In genomic region chr16:46789499-46790414, GRCh38 we compare ENCODE assay signal across 1 cellular context.
TF ChIP-seq lines count a peak whose summit lies in the region.

No MANE protein-coding gene starts in this region.

TF ChIP-seq in GM12878, 131 proteins besides CTCF, POLR2A, EP300 and RAD21 (continued from another document and continues in another):
- TF ChIP-seq, protein P1, sequence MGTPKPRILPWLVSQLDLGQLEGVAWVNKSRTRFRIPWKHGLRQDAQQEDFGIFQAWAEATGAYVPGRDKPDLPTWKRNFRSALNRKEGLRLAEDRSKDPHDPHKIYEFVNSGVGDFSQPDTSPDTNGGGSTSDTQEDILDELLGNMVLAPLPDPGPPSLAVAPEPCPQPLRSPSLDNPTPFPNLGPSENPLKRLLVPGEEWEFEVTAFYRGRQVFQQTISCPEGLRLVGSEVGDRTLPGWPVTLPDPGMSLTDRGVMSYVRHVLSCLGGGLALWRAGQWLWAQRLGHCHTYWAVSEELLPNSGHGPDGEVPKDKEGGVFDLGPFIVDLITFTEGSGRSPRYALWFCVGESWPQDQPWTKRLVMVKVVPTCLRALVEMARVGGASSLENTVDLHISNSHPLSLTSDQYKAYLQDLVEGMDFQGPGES (IDR thresholded peaks at IDR 0.05): no peak
- TF ChIP-seq CBX5 (IDR thresholded peaks at IDR 0.05; ENCODE audit: low read depth): peak; percentile 33; the same call in 1 of the 2 replicates
- no peak for TF ChIP-seq ATF2 (IDR thresholded peaks at IDR 0.05; ENCODE audit: low read length)
- peak in 1 of 2 experiments; percentile 73; a peak in 2 of 3 replicates for TF ChIP-seq EGR1 (IDR thresholded peaks at IDR 0.05; ENCODE audit: borderline replicate concordance in 1 of 2, low read depth in 2 of 2, low read length in 2 of 2)
- no peak for TF ChIP-seq ZBTB33 (IDR thresholded peaks at IDR 0.05)
- no peak for TF ChIP-seq SREBF2 (IDR thresholded peaks at IDR 0.05; ENCODE audit: low read length)
- no peak for TF ChIP-seq EZH2 (IDR thresholded peaks at IDR 0.05; ENCODE audit: borderline replicate concordance, control insufficient read depth, low read depth, low read length)
- no peak for TF ChIP-seq IRF4 (IDR thresholded peaks at IDR 0.05; ENCODE audit: low read depth, low read length)
- no peak for TF ChIP-seq MEF2A (IDR thresholded peaks at IDR 0.05; ENCODE audit: insufficient read depth, low read depth, low read length)
- TF ChIP-seq SPI1 (IDR thresholded peaks at IDR 0.05; ENCODE audit: borderline replicate concordance, insufficient read depth, low read depth, low read length): no peak
- no peak for TF ChIP-seq KAT2A (conservative IDR thresholded peaks at IDR 0.05; ENCODE audit: control insufficient read depth, low read depth, low read length)
- no peak for TF ChIP-seq NFYA (IDR thresholded peaks at IDR 0.05; ENCODE audit: borderline replicate concordance, low read depth, low read length)
- peak; percentile 80 for TF ChIP-seq BACH1 (IDR thresholded peaks at IDR 0.05; ENCODE audit: borderline replicate concordance)
- TF ChIP-seq, protein P2, sequence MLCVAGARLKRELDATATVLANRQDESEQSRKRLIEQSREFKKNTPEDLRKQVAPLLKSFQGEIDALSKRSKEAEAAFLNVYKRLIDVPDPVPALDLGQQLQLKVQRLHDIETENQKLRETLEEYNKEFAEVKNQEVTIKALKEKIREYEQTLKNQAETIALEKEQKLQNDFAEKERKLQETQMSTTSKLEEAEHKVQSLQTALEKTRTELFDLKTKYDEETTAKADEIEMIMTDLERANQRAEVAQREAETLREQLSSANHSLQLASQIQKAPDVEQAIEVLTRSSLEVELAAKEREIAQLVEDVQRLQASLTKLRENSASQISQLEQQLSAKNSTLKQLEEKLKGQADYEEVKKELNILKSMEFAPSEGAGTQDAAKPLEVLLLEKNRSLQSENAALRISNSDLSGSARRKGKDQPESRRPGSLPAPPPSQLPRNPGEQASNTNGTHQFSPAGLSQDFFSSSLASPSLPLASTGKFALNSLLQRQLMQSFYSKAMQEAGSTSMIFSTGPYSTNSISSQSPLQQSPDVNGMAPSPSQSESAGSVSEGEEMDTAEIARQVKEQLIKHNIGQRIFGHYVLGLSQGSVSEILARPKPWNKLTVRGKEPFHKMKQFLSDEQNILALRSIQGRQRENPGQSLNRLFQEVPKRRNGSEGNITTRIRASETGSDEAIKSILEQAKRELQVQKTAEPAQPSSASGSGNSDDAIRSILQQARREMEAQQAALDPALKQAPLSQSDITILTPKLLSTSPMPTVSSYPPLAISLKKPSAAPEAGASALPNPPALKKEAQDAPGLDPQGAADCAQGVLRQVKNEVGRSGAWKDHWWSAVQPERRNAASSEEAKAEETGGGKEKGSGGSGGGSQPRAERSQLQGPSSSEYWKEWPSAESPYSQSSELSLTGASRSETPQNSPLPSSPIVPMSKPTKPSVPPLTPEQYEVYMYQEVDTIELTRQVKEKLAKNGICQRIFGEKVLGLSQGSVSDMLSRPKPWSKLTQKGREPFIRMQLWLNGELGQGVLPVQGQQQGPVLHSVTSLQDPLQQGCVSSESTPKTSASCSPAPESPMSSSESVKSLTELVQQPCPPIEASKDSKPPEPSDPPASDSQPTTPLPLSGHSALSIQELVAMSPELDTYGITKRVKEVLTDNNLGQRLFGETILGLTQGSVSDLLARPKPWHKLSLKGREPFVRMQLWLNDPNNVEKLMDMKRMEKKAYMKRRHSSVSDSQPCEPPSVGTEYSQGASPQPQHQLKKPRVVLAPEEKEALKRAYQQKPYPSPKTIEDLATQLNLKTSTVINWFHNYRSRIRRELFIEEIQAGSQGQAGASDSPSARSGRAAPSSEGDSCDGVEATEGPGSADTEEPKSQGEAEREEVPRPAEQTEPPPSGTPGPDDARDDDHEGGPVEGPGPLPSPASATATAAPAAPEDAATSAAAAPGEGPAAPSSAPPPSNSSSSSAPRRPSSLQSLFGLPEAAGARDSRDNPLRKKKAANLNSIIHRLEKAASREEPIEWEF (IDR thresholded peaks at IDR 0.05; ENCODE audit: insufficient replicate concordance, low read depth, low read length): no peak
- no peak for TF ChIP-seq HDAC6 (IDR thresholded peaks at IDR 0.05; ENCODE audit: unreplicated experiment)
- TF ChIP-seq MXI1 (IDR thresholded peaks at IDR 0.05; ENCODE audit: low read depth, low read length): 0 out of 2 replicates have a peak, but pooled peaks have one; percentile 11
- TF ChIP-seq DPF2 (IDR thresholded peaks at IDR 0.05): peak; percentile 86; the same call in 1 of the 2 replicates
- no peak for TF ChIP-seq JUNB (IDR thresholded peaks at IDR 0.05)
- TF ChIP-seq MYC (IDR thresholded peaks at IDR 0.05; ENCODE audit: insufficient read depth, insufficient read length, insufficient replicate concordance, low read length, severe bottlenecking): no peak
- TF ChIP-seq CHD4 (IDR thresholded peaks at IDR 0.05): no peak
- no peak for TF ChIP-seq ZNF384 (IDR thresholded peaks at IDR 0.05; ENCODE audit: borderline replicate concordance, low read depth, low read length)
- peak; percentile 79 for TF ChIP-seq PML (IDR thresholded peaks at IDR 0.05; ENCODE audit: low read length)
- TF ChIP-seq, protein P3, sequence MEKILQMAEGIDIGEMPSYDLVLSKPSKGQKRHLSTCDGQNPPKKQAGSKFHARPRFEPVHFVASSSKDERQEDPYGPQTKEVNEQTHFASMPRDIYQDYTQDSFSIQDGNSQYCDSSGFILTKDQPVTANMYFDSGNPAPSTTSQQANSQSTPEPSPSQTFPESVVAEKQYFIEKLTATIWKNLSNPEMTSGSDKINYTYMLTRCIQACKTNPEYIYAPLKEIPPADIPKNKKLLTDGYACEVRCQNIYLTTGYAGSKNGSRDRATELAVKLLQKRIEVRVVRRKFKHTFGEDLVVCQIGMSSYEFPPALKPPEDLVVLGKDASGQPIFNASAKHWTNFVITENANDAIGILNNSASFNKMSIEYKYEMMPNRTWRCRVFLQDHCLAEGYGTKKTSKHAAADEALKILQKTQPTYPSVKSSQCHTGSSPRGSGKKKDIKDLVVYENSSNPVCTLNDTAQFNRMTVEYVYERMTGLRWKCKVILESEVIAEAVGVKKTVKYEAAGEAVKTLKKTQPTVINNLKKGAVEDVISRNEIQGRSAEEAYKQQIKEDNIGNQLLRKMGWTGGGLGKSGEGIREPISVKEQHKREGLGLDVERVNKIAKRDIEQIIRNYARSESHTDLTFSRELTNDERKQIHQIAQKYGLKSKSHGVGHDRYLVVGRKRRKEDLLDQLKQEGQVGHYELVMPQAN (conservative IDR thresholded peaks at IDR 0.05): peak; percentile 70; the same call in 1 of the 2 replicates
- TF ChIP-seq LARP7 (IDR thresholded peaks at IDR 0.05): peak; percentile 49; the same call in 1 of the 2 replicates
- TF ChIP-seq, protein P4, sequence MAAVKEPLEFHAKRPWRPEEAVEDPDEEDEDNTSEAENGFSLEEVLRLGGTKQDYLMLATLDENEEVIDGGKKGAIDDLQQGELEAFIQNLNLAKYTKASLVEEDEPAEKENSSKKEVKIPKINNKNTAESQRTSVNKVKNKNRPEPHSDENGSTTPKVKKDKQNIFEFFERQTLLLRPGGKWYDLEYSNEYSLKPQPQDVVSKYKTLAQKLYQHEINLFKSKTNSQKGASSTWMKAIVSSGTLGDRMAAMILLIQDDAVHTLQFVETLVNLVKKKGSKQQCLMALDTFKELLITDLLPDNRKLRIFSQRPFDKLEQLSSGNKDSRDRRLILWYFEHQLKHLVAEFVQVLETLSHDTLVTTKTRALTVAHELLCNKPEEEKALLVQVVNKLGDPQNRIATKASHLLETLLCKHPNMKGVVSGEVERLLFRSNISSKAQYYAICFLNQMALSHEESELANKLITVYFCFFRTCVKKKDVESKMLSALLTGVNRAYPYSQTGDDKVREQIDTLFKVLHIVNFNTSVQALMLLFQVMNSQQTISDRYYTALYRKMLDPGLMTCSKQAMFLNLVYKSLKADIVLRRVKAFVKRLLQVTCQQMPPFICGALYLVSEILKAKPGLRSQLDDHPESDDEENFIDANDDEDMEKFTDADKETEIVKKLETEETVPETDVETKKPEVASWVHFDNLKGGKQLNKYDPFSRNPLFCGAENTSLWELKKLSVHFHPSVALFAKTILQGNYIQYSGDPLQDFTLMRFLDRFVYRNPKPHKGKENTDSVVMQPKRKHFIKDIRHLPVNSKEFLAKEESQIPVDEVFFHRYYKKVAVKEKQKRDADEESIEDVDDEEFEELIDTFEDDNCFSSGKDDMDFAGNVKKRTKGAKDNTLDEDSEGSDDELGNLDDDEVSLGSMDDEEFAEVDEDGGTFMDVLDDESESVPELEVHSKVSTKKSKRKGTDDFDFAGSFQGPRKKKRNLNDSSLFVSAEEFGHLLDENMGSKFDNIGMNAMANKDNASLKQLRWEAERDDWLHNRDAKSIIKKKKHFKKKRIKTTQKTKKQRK (IDR thresholded peaks at IDR 0.05; ENCODE audit: low read depth, low read length): no peak
- TF ChIP-seq ETV6 (conservative IDR thresholded peaks at IDR 0.05 in 1 of 2, IDR thresholded peaks at IDR 0.05 in 1 of 2; ENCODE audit: borderline replicate concordance in 1 of 2, low read depth in 1 of 2): no peak
- no peak for TF ChIP-seq ZNF274 (IDR thresholded peaks at IDR 0.05; ENCODE audit: insufficient read depth, insufficient read length)
- TF ChIP-seq PKNOX1 (IDR thresholded peaks at IDR 0.05): no peak
- TF ChIP-seq, protein P5, sequence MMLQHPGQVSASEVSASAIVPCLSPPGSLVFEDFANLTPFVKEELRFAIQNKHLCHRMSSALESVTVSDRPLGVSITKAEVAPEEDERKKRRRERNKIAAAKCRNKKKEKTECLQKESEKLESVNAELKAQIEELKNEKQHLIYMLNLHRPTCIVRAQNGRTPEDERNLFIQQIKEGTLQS (IDR thresholded peaks at IDR 0.05; ENCODE audit: borderline replicate concordance, extremely low read depth, low read depth, low read length): no peak
- TF ChIP-seq BMI1 (IDR thresholded peaks at IDR 0.05; ENCODE audit: borderline replicate concordance): no peak
- no peak for TF ChIP-seq ZNF24 (IDR thresholded peaks at IDR 0.05)
- TF ChIP-seq NR2C2 (IDR thresholded peaks at IDR 0.05; ENCODE audit: borderline replicate concordance, control insufficient read depth, insufficient read length, low read depth): no peak
- TF ChIP-seq TCF12 (IDR thresholded peaks at IDR 0.05; ENCODE audit: low read depth, low read length): peak; percentile 58
- TF ChIP-seq FOXK2 (IDR thresholded peaks at IDR 0.05): no peak
- TF ChIP-seq NR2F1 (conservative IDR thresholded peaks at IDR 0.05): no peak
- TF ChIP-seq, protein P6, sequence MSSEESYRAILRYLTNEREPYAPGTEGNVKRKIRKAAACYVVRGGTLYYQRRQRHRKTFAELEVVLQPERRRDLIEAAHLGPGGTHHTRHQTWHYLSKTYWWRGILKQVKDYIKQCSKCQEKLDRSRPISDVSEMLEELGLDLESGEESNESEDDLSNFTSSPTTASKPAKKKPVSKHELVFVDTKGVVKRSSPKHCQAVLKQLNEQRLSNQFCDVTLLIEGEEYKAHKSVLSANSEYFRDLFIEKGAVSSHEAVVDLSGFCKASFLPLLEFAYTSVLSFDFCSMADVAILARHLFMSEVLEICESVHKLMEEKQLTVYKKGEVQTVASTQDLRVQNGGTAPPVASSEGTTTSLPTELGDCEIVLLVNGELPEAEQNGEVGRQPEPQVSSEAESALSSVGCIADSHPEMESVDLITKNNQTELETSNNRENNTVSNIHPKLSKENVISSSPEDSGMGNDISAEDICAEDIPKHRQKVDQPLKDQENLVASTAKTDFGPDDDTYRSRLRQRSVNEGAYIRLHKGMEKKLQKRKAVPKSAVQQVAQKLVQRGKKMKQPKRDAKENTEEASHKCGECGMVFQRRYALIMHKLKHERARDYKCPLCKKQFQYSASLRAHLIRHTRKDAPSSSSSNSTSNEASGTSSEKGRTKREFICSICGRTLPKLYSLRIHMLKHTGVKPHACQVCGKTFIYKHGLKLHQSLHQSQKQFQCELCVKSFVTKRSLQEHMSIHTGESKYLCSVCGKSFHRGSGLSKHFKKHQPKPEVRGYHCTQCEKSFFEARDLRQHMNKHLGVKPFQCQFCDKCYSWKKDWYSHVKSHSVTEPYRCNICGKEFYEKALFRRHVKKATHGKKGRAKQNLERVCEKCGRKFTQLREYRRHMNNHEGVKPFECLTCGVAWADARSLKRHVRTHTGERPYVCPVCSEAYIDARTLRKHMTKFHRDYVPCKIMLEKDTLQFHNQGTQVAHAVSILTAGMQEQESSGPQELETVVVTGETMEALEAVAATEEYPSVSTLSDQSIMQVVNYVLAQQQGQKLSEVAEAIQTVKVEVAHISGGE (CRISPR knock-in tag; IDR thresholded peaks at IDR 0.05): no peak
- peak; percentile 50; the same call in 1 of the 2 replicates for TF ChIP-seq YY1 (IDR thresholded peaks at IDR 0.05; ENCODE audit: low read depth, low read length)
